ENCODE assay signal across 2 cellular contexts in genomic region chr10:86689146-86689545, GRCh38.
TF ChIP-seq lines count a peak whose summit lies in the region.

No MANE protein-coding gene starts in this region.

TF ChIP-seq in HEK293, 187 proteins besides CTCF, POLR2A, EP300 and RAD21:
- TF ChIP-seq EGR2 (tag by site-specific recombination; IDR thresholded peaks at IDR 0.05; ENCODE audit: low read depth) (peak; percentile 52), ZSCAN18 (tag by site-specific recombination; IDR thresholded peaks at IDR 0.05) (no peak), ZNF211 (tag by site-specific recombination; IDR thresholded peaks at IDR 0.05; ENCODE audit: low read depth) (no peak), ZFHX2 (tag by site-specific recombination; conservative IDR thresholded peaks at IDR 0.05) (peak; percentile 55), TRIM28 (IDR thresholded peaks at IDR 0.05; ENCODE audit: borderline replicate concordance, low read length) (no peak), ZNF169 (tag by site-specific recombination; IDR thresholded peaks at IDR 0.05) (no peak), ZNF426 (tag by site-specific recombination; IDR thresholded peaks at IDR 0.05) (no peak), ZNF274 (IDR thresholded peaks at IDR 0.05; ENCODE audit: low read length) (no peak), ZNF274 (tag by site-specific recombination; IDR thresholded peaks at IDR 0.05; ENCODE audit: borderline replicate concordance) (no peak), BCL11A (tag by site-specific recombination; IDR thresholded peaks at IDR 0.05; ENCODE audit: low read depth) (no peak)

TF ChIP-seq in H1, 55 proteins besides CTCF, POLR2A, EP300 and RAD21:
- no peak for TF ChIP-seq PHF8 (conservative IDR thresholded peaks at IDR 0.05; ENCODE audit: low read depth, low read length)
- no peak for TF ChIP-seq NANOG (IDR thresholded peaks at IDR 0.05; ENCODE audit: insufficient read depth, low read depth, low read length, poor library complexity, severe bottlenecking)
- no peak for TF ChIP-seq BRCA1 (IDR thresholded peaks at IDR 0.05; ENCODE audit: low read depth, low read length)
- TF ChIP-seq SIN3A (conservative IDR thresholded peaks at IDR 0.05 in 1 of 2, IDR thresholded peaks at IDR 0.05 in 1 of 2; ENCODE audit: low read depth in 1 of 2, low read length in 2 of 2), result no peak
- TF ChIP-seq RFX5 (IDR thresholded peaks at IDR 0.05; ENCODE audit: borderline replicate concordance, low read depth, low read length), result no peak
- no peak for TF ChIP-seq TBP (IDR thresholded peaks at IDR 0.05; ENCODE audit: low read depth, low read length)
- TF ChIP-seq ATF2 (IDR thresholded peaks at IDR 0.05; ENCODE audit: low read length), result no peak
- no peak for TF ChIP-seq USF2 (IDR thresholded peaks at IDR 0.05; ENCODE audit: low read length)
- TF ChIP-seq GTF2F1 (IDR thresholded peaks at IDR 0.05; ENCODE audit: borderline replicate concordance, low read depth, low read length), result no peak
- TF ChIP-seq CBX5 (IDR thresholded peaks at IDR 0.05; ENCODE audit: low read depth, low read length), result no peak
